In genomic region chr2:45567974-45568789, GRCh38 we compare ENCODE assay signal across 8 cellular contexts. TPM values are rescaled to one million over a fixed set of nuclear protein-coding genes. Genes with fewer than 3 reads are reported as not detected.
DNase-seq lines count a peak whose midpoint lies in the region; ATAC-seq and TF ChIP-seq lines count a peak whose summit lies in the region.

No MANE protein-coding gene starts in this region.

- H3K36me3 ChIP-seq in RWPE2 (ENCODE audit: low read depth) (peaks cover 28% of the 10 kb centered on the region), uterus (no peaks in the 10 kb centered on the region), ascending aorta (peaks cover 0 to 3% of the 10 kb centered on the region in 2 donors)

- H3K36me3 Mint-ChIP-seq in activated T-cell treated with anti-CD3 and anti-CD28 coated beads, Interleukin-2, amount 50 U/mL, for 4 hours (ENCODE audit: insufficient read depth) = peaks cover 19% of the 10 kb centered on the region
- H3K36me3 Mint-ChIP-seq in stimulated activated effector memory CD8-positive, alpha-beta T cell treated with anti-CD3 and anti-CD28 coated beads, Interleukin-12 subunit alpha, Interleukin-12 subunit beta, amount 100 ng/mL, for 72 hours = peaks cover 21% of the 10 kb centered on the region

- intact Hi-C loops in uterus (cut with DNase I; ENCODE audit: low total_unique reads) (no loop called here), ascending aorta (cut with DNase I) (no loop called here)

- no peaks in the 10 kb centered on the region for H3K9me3 ChIP-seq in RWPE2 (ENCODE audit: severe bottlenecking)
- no peaks in the 10 kb centered on the region for H3K9me3 ChIP-seq in uterus
- no peaks in the 10 kb centered on the region for H3K9me3 ChIP-seq in ascending aorta

- H3K27me3 ChIP-seq in RWPE2 (ENCODE audit: insufficient read depth, poor library complexity, severe bottlenecking) = no peaks in the 10 kb centered on the region
- H3K27me3 ChIP-seq in uterus = no peaks in the 10 kb centered on the region
- no peaks in the 10 kb centered on the region for H3K27me3 ChIP-seq in ascending aorta

- no peak for TF ChIP-seq POLR2A in uterus (IDR thresholded peaks at IDR 0.05)

- H3K4me1 ChIP-seq in RWPE2 (ENCODE audit: insufficient read depth, poor library complexity, severe bottlenecking) (peaks cover 28% of the 10 kb centered on the region), uterus (no peaks in the 10 kb centered on the region), ascending aorta (no peaks in the 10 kb centered on the region)

- peak overlapping the region; percentile 85 for H3K27ac Mint-ChIP-seq in stimulated activated effector memory CD8-positive, alpha-beta T cell treated with anti-CD3 and anti-CD28 coated beads, Interleukin-12 subunit alpha, Interleukin-12 subunit beta, amount 100 ng/mL, for 72 hours

- H3K27ac ChIP-seq in RWPE2 (ENCODE audit: poor library complexity, severe bottlenecking) (peak overlapping the region; percentile 91), uterus (peak overlapping the region in 1 of 2 donors; percentile 46), ascending aorta (peak overlapping the region in 1 of 2 donors; percentile 3)

- no peak overlapping the region for H3K4me3 ChIP-seq in RWPE2 (ENCODE audit: severe bottlenecking)
- H3K4me3 ChIP-seq in uterus = no peak overlapping the region
- H3K4me3 ChIP-seq in ascending aorta = no peak overlapping the region

- peaks cover 27% of the 10 kb centered on the region for H3K4me1 Mint-ChIP-seq in activated T-cell treated with anti-CD3 and anti-CD28 coated beads, Interleukin-2, amount 50 U/mL, for 4 hours (ENCODE audit: low read depth)
- peaks cover 18% of the 10 kb centered on the region for H3K4me1 Mint-ChIP-seq in stimulated activated effector memory CD8-positive, alpha-beta T cell treated with anti-CD3 and anti-CD28 coated beads, Interleukin-12 subunit alpha, Interleukin-12 subunit beta, amount 100 ng/mL, for 72 hours

- peak; percentile 96 for ATAC-seq in activated T-cell treated with anti-CD3 and anti-CD28 coated beads, Interleukin-2, amount 50 U/mL, for 4 hours
- ATAC-seq in HG03025 (IDR thresholded peaks at IDR 0.05; ENCODE audit: low FRiP score, unreplicated experiment) (peak; percentile 75), RWPE2 (ENCODE audit: low read depth) (no peak; the same call in 2 of the 3 replicates)
- ATAC-seq in stimulated activated effector memory CD8-positive, alpha-beta T cell treated with anti-CD3 and anti-CD28 coated beads, Interleukin-12 subunit alpha, Interleukin-12 subunit beta, amount 100 ng/mL, for 72 hours = peak; percentile 94

- no peak for TF ChIP-seq CTCF in RWPE2 (IDR thresholded peaks at IDR 0.05; ENCODE audit: poor library complexity, severe bottlenecking)
- TF ChIP-seq CTCF in uterus (IDR thresholded peaks at IDR 0.05) = no peak
- no peak for TF ChIP-seq CTCF in ascending aorta (IDR thresholded peaks at IDR 0.05)

- no peak for DNase-seq in activated T-cell treated with anti-CD3 and anti-CD28 coated beads, Interleukin-2, amount 50 U/mL, for 4 hours
- no peak for DNase-seq in activated T-cell treated with anti-CD3 and anti-CD28 coated beads for 4 hours
- no peak for DNase-seq in RWPE2 (ENCODE audit: low spot score)
- DNase-seq in globus pallidus (ENCODE audit: low spot score) = peak; percentile 39
- no peak for DNase-seq in stimulated activated effector memory CD8-positive, alpha-beta T cell treated with anti-CD3 and anti-CD28 coated beads, Interleukin-12 subunit alpha, Interleukin-12 subunit beta, amount 100 ng/mL, for 72 hours (ENCODE audit: low spot score in 2 of 2)
- DNase-seq in uterus = no peak
- DNase-seq in ascending aorta (ENCODE audit: low spot score in 2 of 2) = no peak

- no peaks in the 10 kb centered on the region for H3K9me3 Mint-ChIP-seq in activated T-cell treated with anti-CD3 and anti-CD28 coated beads, Interleukin-2, amount 50 U/mL, for 4 hours
- no peaks in the 10 kb centered on the region for H3K9me3 Mint-ChIP-seq in stimulated activated effector memory CD8-positive, alpha-beta T cell treated with anti-CD3 and anti-CD28 coated beads, Interleukin-12 subunit alpha, Interleukin-12 subunit beta, amount 100 ng/mL, for 72 hours

- no peaks in the 10 kb centered on the region for H3K27me3 Mint-ChIP-seq in activated T-cell treated with anti-CD3 and anti-CD28 coated beads, Interleukin-2, amount 50 U/mL, for 4 hours (ENCODE audit: low read depth)

- peak overlapping the region; percentile 73 for H3K4me3 Mint-ChIP-seq in activated T-cell treated with anti-CD3 and anti-CD28 coated beads, Interleukin-2, amount 50 U/mL, for 4 hours
- peak overlapping the region; percentile 50 for H3K4me3 Mint-ChIP-seq in stimulated activated effector memory CD8-positive, alpha-beta T cell treated with anti-CD3 and anti-CD28 coated beads, Interleukin-12 subunit alpha, Interleukin-12 subunit beta, amount 100 ng/mL, for 72 hours

RNA-seq across cellular contexts. Expression of gene SRBD1, which starts 42.9 kb away (rescaled TPM):
- 10 to 100 TPM; 13.8 to 18.4 (median 15.5) TPM for total RNA-seq in activated T-cell treated with anti-CD3 and anti-CD28 coated beads, Interleukin-2, amount 50 U/mL, for 4 hours
- 10 to 100 TPM; 13.1 to 65.8 (median 34.0) TPM for total RNA-seq in uterus
- total RNA-seq in ascending aorta = 7.6 TPM
